In the genomic region with DNA sequence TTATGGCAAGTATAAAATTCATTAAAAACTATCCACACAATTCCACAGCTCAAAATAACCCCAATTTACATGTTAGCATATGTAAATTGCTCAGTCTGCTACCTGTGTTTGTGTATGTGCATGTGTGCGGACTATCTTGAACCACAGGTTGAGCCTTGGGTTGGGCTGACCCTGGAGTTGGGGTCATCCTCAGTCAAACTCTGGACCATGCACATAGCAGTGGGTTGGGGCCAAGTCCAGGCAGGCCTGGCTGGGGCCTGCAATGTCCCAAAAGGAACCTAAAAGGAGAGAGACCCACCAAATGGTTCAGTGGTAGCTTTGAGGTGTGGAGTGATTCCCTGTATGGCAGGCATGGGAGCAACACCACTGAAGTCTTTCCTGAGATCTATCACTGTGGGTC, we compare ENCODE assay signal across 24 cellular contexts.
"Had no signal": no experiment of that assay in that cellular context is flagged by ENCODE, and none has a peak within 500 bp of the region (broad histone marks: within the 10 kb centered on the region; RNA-seq: fewer than 3 reads in every experiment).

No MANE protein-coding gene starts in this region.

- H3K27me3 Mint-ChIP-seq: memory B cell; stimulated activated memory B cell treated with anti-CD40 and anti-IgM and Interleukin-4, amounts not matched to agents 10 μg/mL and 1 μg/mL and 100 μg/mL, for 72 hours had no signal

- H3K36me3 ChIP-seq: left ventricle myocardium inferior, lower lobe of right lung, pancreas, thyroid gland, upper lobe of left lung, uterus had no signal

- FAIRE-seq: colon, endothelial cell of umbilical vein, keratinocyte, pancreas had no signal

- H3K4me2 ChIP-seq: smooth muscle cell had no signal

- H3K4me1 ChIP-seq: foreskin keratinocyte, lower lobe of right lung, pancreas, upper lobe of left lung, uterus had no signal

- ATAC-seq: foreskin keratinocyte; lower lobe of right lung; right cardiac atrium; stimulated activated memory B cell treated with anti-CD40 and anti-IgM and Interleukin-4, amounts not matched to agents 10 μg/mL and 1 μg/mL and 100 μg/mL, for 72 hours had no signal

- H3K27me3 ChIP-seq: foreskin keratinocyte, pancreas, thyroid gland, upper lobe of left lung, uterus had no signal

- H3K9me3 Mint-ChIP-seq: endodermal cell; immature natural killer cell; memory B cell; mesothelial cell of epicardium; nephron; stimulated activated memory B cell treated with anti-CD40 and anti-IgM and Interleukin-4, amounts not matched to agents 10 μg/mL and 1 μg/mL and 100 μg/mL, for 72 hours had no signal

- H3K4me3 Mint-ChIP-seq: endodermal cell; immature natural killer cell; memory B cell; mesothelial cell of epicardium; nephron; stimulated activated memory B cell treated with anti-CD40 and anti-IgM and Interleukin-4, amounts not matched to agents 10 μg/mL and 1 μg/mL and 100 μg/mL, for 72 hours had no signal

- H3K9me3 ChIP-seq: lower lobe of right lung, pancreas, thyroid gland, upper lobe of left lung, uterus had no signal

- H3K4me3 ChIP-seq: left ventricle myocardium inferior, lower lobe of right lung, pancreas, smooth muscle cell, thyroid gland, upper lobe of left lung, uterus had no signal

- H3K27ac Mint-ChIP-seq: endodermal cell, nephron, progenitor cell of endocrine pancreas had no signal

- DNase-seq: effector CD4-positive, alpha-beta T cell; endodermal cell; erythroblast; foreskin keratinocyte; immature natural killer cell; left ventricle myocardium inferior; lower lobe of right lung; occipital lobe; pancreas; right cardiac atrium; stimulated activated CD4-positive, alpha-beta T cell treated with anti-CD3 and anti-CD28 coated beads, Interleukin-4, amount 100 ng/mL, for 1 hour; stimulated activated CD8-positive, alpha-beta memory T cell treated with anti-CD3 and anti-CD28 coated beads, Interleukin-4, amount 100 ng/mL, for 48 hours; thyroid gland; uterus had no signal

- H3K27ac ChIP-seq: foreskin keratinocyte, left ventricle myocardium inferior, lower lobe of right lung, pancreas, thyroid gland, upper lobe of left lung, uterus had no signal
